Comparison of ENCODE assay signal across 28 cellular contexts in the genomic region with DNA sequence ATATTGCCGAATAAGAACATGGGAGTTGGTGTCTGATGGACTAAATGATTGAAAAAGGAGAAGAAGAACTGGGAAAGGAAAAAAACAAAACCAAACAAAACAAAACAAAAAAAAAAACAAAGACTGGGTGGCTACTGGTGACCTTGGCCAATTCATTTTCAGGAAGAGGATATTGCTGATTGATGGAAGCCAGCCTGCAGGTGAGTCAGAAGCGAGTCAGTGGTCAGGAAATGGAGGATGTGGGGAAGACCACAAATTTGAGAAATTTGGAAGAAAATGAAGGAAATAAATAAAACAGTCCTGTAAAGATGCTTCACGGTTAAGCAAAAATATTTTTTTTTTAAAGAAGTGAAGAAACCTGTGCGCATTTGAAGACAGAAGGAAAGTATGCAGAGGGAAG.
DNase-seq lines count a peak whose midpoint lies in the region; ATAC-seq, FAIRE-seq and TF ChIP-seq lines count a peak whose summit lies in the region.
"Had no signal": no experiment of that assay in that cellular context is flagged by ENCODE, and none has a peak within 500 bp of the region (broad histone marks: within the 10 kb centered on the region; RNA-seq: fewer than 3 reads in every experiment).

No MANE protein-coding gene starts in this region.

- DNase-seq in ELR (ENCODE audit: low read depth) (peak; percentile 36), MG63 (peak; percentile 67), astrocyte of the cerebellum (ENCODE audit: low read depth) (peak; percentile 8), kidney tubule cell (ENCODE audit: low spot score) (peak; percentile 56), kidney (no peak), DMS 273 (lab: John Stamatoyannopoulos, UW; ENCODE audit: unreplicated experiment) (no peak)
- no peak for DNase-seq in activated CD8-positive, alpha-beta memory T cell treated with anti-CD3 and anti-CD28 coated beads, Interleukin-2, amount 50 U/mL, for 4 hours
- DNase-seq: activated CD4-positive, alpha-beta T cell treated with anti-CD3 and anti-CD28 coated beads for 1 hour; activated T-cell treated with anti-CD3 and anti-CD28 coated beads, Interleukin-2, amount 50 U/mL, for 1 hour; CD4-positive, alpha-beta T cell; DMS 273 treated with DMSO at 0.1 percent for 48 hours; GF-D8; glutamatergic neuron; kidney glomerular epithelial cell; NCI-H1048; NCI-H2029; NCI-H2227 treated with DMSO at 0.1 percent for 48 hours; NCI-H748 treated with DMSO at 0.1 percent for 48 hours; SHP77 treated with DMSO at 0.1 percent for 48 hours; stimulated activated CD8-positive, alpha-beta memory T cell treated with anti-CD3 and anti-CD28 coated beads, Interleukin-4, amount 100 ng/mL, for 48 hours; stomach; transverse colon had no signal

- H3K4me3 ChIP-seq in MG63 = no peak overlapping the region
- H3K4me3 ChIP-seq in astrocyte of the cerebellum (ENCODE audit: low read depth, low read length) = no peak overlapping the region
- H3K4me3 ChIP-seq in kidney (ENCODE audit: low read length in 2 of 2) = no peak overlapping the region
- H3K4me3 ChIP-seq: breast epithelium, coronary artery, K562, lung, neural progenitor cell, stomach, transverse colon had no signal

- H3K9me3 ChIP-seq in MG63 (no peaks in the 10 kb centered on the region), kidney (ENCODE audit: control insufficient read depth in 1 of 2, low read length in 2 of 2) (no peaks in the 10 kb centered on the region)
- H3K9me3 ChIP-seq: breast epithelium, stomach, transverse colon had no signal

- no peak overlapping the region for H3K9ac ChIP-seq in kidney (ENCODE audit: low read length in 2 of 2)
- H3K9ac ChIP-seq: neural progenitor cell had no signal

- H3K4me1 ChIP-seq in kidney (ENCODE audit: control insufficient read depth in 1 of 2, insufficient read depth in 1 of 2, low read depth in 1 of 2, low read length in 2 of 2) = no peaks in the 10 kb centered on the region
- H3K4me1 ChIP-seq: breast epithelium, stomach had no signal

- in situ Hi-C loops in astrocyte of the cerebellum (cut with HindIII; ENCODE audit: low sequenced_read_pairs) = no loop called here

- FAIRE-seq in kidney (lab: Jason Lieb, UNC) = no peak
- FAIRE-seq: K562 had no signal

- no peak overlapping the region for H3K27ac ChIP-seq in kidney (ENCODE audit: low read depth in 2 of 2, low read length in 2 of 2)
- H3K27ac ChIP-seq: breast epithelium, coronary artery, neural progenitor cell, stomach, transverse colon had no signal

- no peak for ATAC-seq in GM19467 (IDR thresholded peaks at IDR 0.05; ENCODE audit: unreplicated experiment)
- ATAC-seq: K562 had no signal

- no peaks in the 10 kb centered on the region for H3K27me3 ChIP-seq in MG63
- H3K27me3 ChIP-seq: breast epithelium, neural progenitor cell, stomach, transverse colon had no signal

- H3K36me3 ChIP-seq in MG63 (no peaks in the 10 kb centered on the region), kidney (ENCODE audit: control insufficient read depth in 1 of 2, insufficient read depth in 2 of 2, low read length in 2 of 2) (no peaks in the 10 kb centered on the region)
- H3K36me3 ChIP-seq: breast epithelium, neural progenitor cell, stomach, transverse colon had no signal

- no peak for TF ChIP-seq CTCF in astrocyte of the cerebellum (IDR thresholded peaks at IDR 0.05; ENCODE audit: low read depth, low read length, missing control alignments)
- no peak for TF ChIP-seq CTCF in kidney (IDR thresholded peaks at IDR 0.05; ENCODE audit: borderline replicate concordance, extremely low read depth, insufficient read depth)

- intact Hi-C loops in kidney (cut with DNase I) = no loop called here

Comparison
In these comparisons a context has a peak if more than half of its experiments do, and no peak if none do; other contexts are left out.
1. DNase-seq: peak in ELR (single experiment), MG63 (single experiment), astrocyte of the cerebellum (single experiment) and kidney tubule cell (single experiment); none in kidney (single experiment), DMS 273 (single experiment) and activated CD8-positive, alpha-beta memory T cell treated with anti-CD3 and anti-CD28 coated beads, Interleukin-2, amount 50 U/mL, for 4 hours (single experiment).